8 cellular contexts compared by ENCODE assay signal in genomic region chr7:142796501-142797341, GRCh38.
DNase-seq lines count a peak whose midpoint lies in the region; ATAC-seq lines count a peak whose summit lies in the region.

No MANE protein-coding gene starts in this region.

- peak; percentile 48 to 58 for DNase-seq in activated T-cell treated with anti-CD3 and anti-CD28 coated beads, Interleukin-2, amount 50 U/mL, for 48 hours
- DNase-seq in stimulated activated naive CD8-positive, alpha-beta T cell treated with anti-CD3 and anti-CD28 coated beads, Interleukin-15, amount 100 ng/mL, for 72 hours = peak in 1 of 2 donors; percentile 35
- DNase-seq in nucleus accumbens (lab: John Stamatoyannopoulos, UW) (no peak), RKO (ENCODE audit: low spot score) (no peak), DMS153 (lab: John Stamatoyannopoulos, UW) (no peak)

- H3K4me3 Mint-ChIP-seq in stimulated activated naive CD8-positive, alpha-beta T cell treated with anti-CD3 and anti-CD28 coated beads, Interleukin-15, amount 100 ng/mL, for 72 hours = peak overlapping the region; percentile 94 to 95

- H3K4me1 Mint-ChIP-seq in stimulated activated naive CD8-positive, alpha-beta T cell treated with anti-CD3 and anti-CD28 coated beads, Interleukin-15, amount 100 ng/mL, for 72 hours = peaks cover 63% of the 10 kb centered on the region

- ATAC-seq in GM18511 (IDR thresholded peaks at IDR 0.05; ENCODE audit: unreplicated experiment) = peak; percentile 52
- ATAC-seq in HG02759 (IDR thresholded peaks at IDR 0.05; ENCODE audit: unreplicated experiment) = peak; percentile 52
- no peak for ATAC-seq in stimulated activated naive CD8-positive, alpha-beta T cell treated with anti-CD3 and anti-CD28 coated beads, Interleukin-15, amount 100 ng/mL, for 72 hours

- H3K4me3 ChIP-seq in iPS-11a (ENCODE audit: low read depth, low read length) = peak overlapping the region; percentile 49

- H3K9me3 Mint-ChIP-seq in stimulated activated naive CD8-positive, alpha-beta T cell treated with anti-CD3 and anti-CD28 coated beads, Interleukin-15, amount 100 ng/mL, for 72 hours = no peaks in the 10 kb centered on the region

- peak overlapping the region; percentile 99 to 100 for H3K27ac Mint-ChIP-seq in stimulated activated naive CD8-positive, alpha-beta T cell treated with anti-CD3 and anti-CD28 coated beads, Interleukin-15, amount 100 ng/mL, for 72 hours

- H3K27me3 Mint-ChIP-seq in stimulated activated naive CD8-positive, alpha-beta T cell treated with anti-CD3 and anti-CD28 coated beads, Interleukin-15, amount 100 ng/mL, for 72 hours = no peaks in the 10 kb centered on the region

Comparison
In these comparisons a context has a peak if more than half of its experiments do, and no peak if none do; other contexts are left out.
1. DNase-seq: peak in activated T-cell treated with anti-CD3 and anti-CD28 coated beads, Interleukin-2, amount 50 U/mL, for 48 hours (2 of 2); none in nucleus accumbens (0 of 56), RKO (single experiment) and DMS153 (single experiment).